25 cellular contexts compared by ENCODE assay signal in genomic region chr7:139852482-139852845, GRCh38.
"Had no signal": no experiment of that assay in that cellular context is flagged by ENCODE, and none has a peak within 500 bp of the region (broad histone marks: within the 10 kb centered on the region; RNA-seq: fewer than 3 reads in every experiment).

No MANE protein-coding gene starts in this region.

- H3K4me3 ChIP-seq: heart right ventricle, left ventricle myocardium inferior, lung, mucosa of descending colon, pancreas, prostate gland, spleen, transverse colon had no signal

- H3K4me3 Mint-ChIP-seq: activated CD4-positive, alpha-beta memory T cell treated with anti-CD3 and anti-CD28 coated beads, Interleukin-2, amount 10 ng/mL, durations not matched to agents 7 days and 5 days; activated CD4-positive, alpha-beta T cell treated with anti-CD3 and anti-CD28 coated beads, Interleukin-2, amount 10 ng/mL, durations not matched to agents 7 days and 5 days; activated T-cell treated with anti-CD3 and anti-CD28 coated beads, Interleukin-2, amount 50 U/mL, for 4 hours; activated T-helper 17 cell treated with anti-CD3 and anti-CD28 coated beads, Interleukin-2, amount 50 U/mL, for 72 hours; central memory CD8-positive, alpha-beta T cell; nephron progenitor cell; WTC11 had no signal

- H3K9me3 Mint-ChIP-seq: activated T-cell treated with anti-CD3 and anti-CD28 coated beads, Interleukin-2, amount 50 U/mL, for 4 hours; central memory CD8-positive, alpha-beta T cell had no signal

- H3K27ac ChIP-seq: left ventricle myocardium inferior, pancreas had no signal

- H3K36me3 Mint-ChIP-seq: WTC11 had no signal

- H3K4me1 ChIP-seq: left ventricle myocardium inferior, pancreas, prostate gland had no signal

- H3K27me3 Mint-ChIP-seq: activated CD4-positive, alpha-beta memory T cell treated with anti-CD3 and anti-CD28 coated beads, Interleukin-2, amount 10 ng/mL, durations not matched to agents 7 days and 5 days; activated T-helper 17 cell treated with anti-CD3 and anti-CD28 coated beads, Interleukin-2, amount 50 U/mL, for 72 hours had no signal

- H3K36me3 ChIP-seq: heart right ventricle, left ventricle myocardium inferior, pancreas, prostate gland, transverse colon had no signal

- H3K9me3 ChIP-seq: mucosa of descending colon, pancreas, prostate gland, transverse colon had no signal

- ATAC-seq: activated T-cell treated with anti-CD3 and anti-CD28 coated beads, Interleukin-2, amount 50 U/mL, for 4 hours; activated T-helper 17 cell treated with anti-CD3 and anti-CD28 coated beads, Interleukin-2, amount 50 U/mL, for 72 hours; heart right ventricle; mucosa of descending colon; pancreas; WTC11 had no signal

- H3K27ac Mint-ChIP-seq: activated CD4-positive, alpha-beta memory T cell treated with anti-CD3 and anti-CD28 coated beads, Interleukin-2, amount 10 ng/mL, durations not matched to agents 7 days and 5 days; activated CD4-positive, alpha-beta T cell treated with anti-CD3 and anti-CD28 coated beads, Interleukin-2, amount 10 ng/mL, durations not matched to agents 7 days and 5 days; WTC11 had no signal

- DNase-seq: activated CD4-positive, alpha-beta memory T cell treated with anti-CD3 and anti-CD28 coated beads, Interleukin-2, amount 10 ng/mL, durations not matched to agents 7 days and 5 days; activated CD4-positive, alpha-beta T cell treated with anti-CD3 and anti-CD28 coated beads for 1 hour; activated CD4-positive, alpha-beta T cell treated with anti-CD3 and anti-CD28 coated beads, Interleukin-2, amount 10 ng/mL, durations not matched to agents 7 days and 5 days; activated CD8-positive, alpha-beta memory T cell treated with anti-CD3 and anti-CD28 coated beads, Interleukin-2, amount 50 U/mL, for 48 hours; activated gamma-delta T cell treated with Interleukin-2 at 50 U/mL for 16 hours; activated naive CD4-positive, alpha-beta T cell treated with anti-CD3 and anti-CD28 coated beads, Interleukin-2, amount 50 U/mL, for 16 hours; activated T-cell treated with anti-CD3 and anti-CD28 coated beads, Interleukin-2, amount 50 U/mL, for 4 hours; amygdala; effector CD8-positive, alpha-beta T cell; foreskin fibroblast; heart right ventricle; left ventricle myocardium inferior; mucosa of descending colon; nephron progenitor cell; pancreas; retina; spleen; stimulated activated naive CD4-positive, alpha-beta T cell; T-helper 2 cell; transverse colon had no signal

- H3K27me3 ChIP-seq: heart right ventricle, pancreas, spleen, transverse colon had no signal
